ENCODE assay signal across 8 cellular contexts in the genomic region with DNA sequence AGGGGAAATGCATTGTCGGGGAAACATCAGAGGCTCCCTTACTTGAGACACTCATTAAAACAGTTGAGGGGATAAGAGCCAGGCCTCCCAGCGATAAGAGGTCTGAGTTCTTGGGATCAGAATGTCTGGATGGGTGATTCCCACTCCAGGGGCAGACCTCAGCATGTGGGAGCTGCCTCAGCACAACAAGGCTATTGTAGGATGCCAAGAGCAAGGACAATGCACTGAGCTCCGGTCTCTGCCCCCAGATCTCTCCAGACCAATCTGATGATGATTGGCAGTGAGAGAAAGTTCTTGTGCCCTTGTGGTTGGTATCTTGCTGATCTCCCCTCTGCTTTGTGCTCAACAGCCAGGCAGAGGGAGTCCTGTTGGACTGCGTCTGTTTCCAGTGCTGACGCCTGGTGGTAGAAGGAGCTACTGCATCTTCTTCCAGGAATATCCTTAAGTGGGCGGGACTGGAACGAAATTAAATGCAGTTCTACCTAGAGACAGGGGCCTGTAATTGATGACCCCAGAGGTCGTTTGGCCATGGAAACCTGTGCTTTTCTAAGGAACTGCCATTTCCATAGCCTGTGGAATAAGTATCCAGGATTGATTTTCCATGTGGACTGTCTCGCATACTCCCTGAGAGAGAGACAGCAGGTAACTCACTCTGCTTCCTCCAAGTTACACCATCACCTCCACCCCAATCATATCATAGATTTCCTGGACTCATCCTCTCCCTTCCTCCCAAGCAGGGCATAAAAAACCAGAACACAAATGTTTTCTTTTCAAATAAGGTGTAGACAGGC. TPM values are rescaled to one million over a fixed set of nuclear protein-coding genes. Genes with fewer than 3 reads are reported as not detected.
DNase-seq lines count a peak whose midpoint lies in the region; ATAC-seq, FAIRE-seq and TF ChIP-seq lines count a peak whose summit lies in the region.

No MANE protein-coding gene starts in this region.

- H3K36me3 Mint-ChIP-seq in stimulated activated naive B cell treated with anti-CD40 and anti-IgM and Interleukin-4, amounts not matched to agents 10 μg/mL and 1 μg/mL and 100 μg/mL, for 72 hours: no peaks in the 10 kb centered on the region

- peak; percentile 92 for FAIRE-seq in GM12892 (lab: Jason Lieb, UNC)

- H3K9me3 Mint-ChIP-seq in stimulated activated naive B cell treated with anti-CD40 and anti-IgM and Interleukin-4, amounts not matched to agents 10 μg/mL and 1 μg/mL and 100 μg/mL, for 72 hours: no peaks in the 10 kb centered on the region

- peaks cover 0 to 4% of the 10 kb centered on the region in 2 donors for H3K4me1 Mint-ChIP-seq in stimulated activated naive B cell treated with anti-CD40 and anti-IgM and Interleukin-4, amounts not matched to agents 10 μg/mL and 1 μg/mL and 100 μg/mL, for 72 hours

- peaks cover 94% of the 10 kb centered on the region for H3K27me3 ChIP-seq in WERI-Rb-1 (ENCODE audit: insufficient read depth, low read depth, severe bottlenecking)

- H3K4me3 ChIP-seq in AG04449 (ENCODE audit: low read depth, low read length): no peak overlapping the region
- no peak overlapping the region for H3K4me3 ChIP-seq in WERI-Rb-1 (ENCODE audit: low read depth, low read length)
- H3K4me3 ChIP-seq in coronary artery: no peak overlapping the region

- H3K27ac Mint-ChIP-seq in stimulated activated naive B cell treated with anti-CD40 and anti-IgM and Interleukin-4, amounts not matched to agents 10 μg/mL and 1 μg/mL and 100 μg/mL, for 72 hours: no peak overlapping the region

- CTCF ChIA-PET in AG04449 (lab: Yijun Ruan, JAX): interaction anchor here (0.8 to 7.4 kb wide), 17 partner anchors 10 to 1236 kb away, joined by 3 to 156 read pairs (median 5); a partner anchor contains a TSS

- TF ChIP-seq CTCF in AG04449 (IDR thresholded peaks at IDR 0.05; ENCODE audit: insufficient read depth, low read length, missing control alignments): peak; percentile 91
- peak; percentile 95 for TF ChIP-seq CTCF in WERI-Rb-1 (IDR thresholded peaks at IDR 0.05; ENCODE audit: low read depth, low read length)
- peak; percentile 71 for TF ChIP-seq CTCF in coronary artery (IDR thresholded peaks at IDR 0.05)

- ATAC-seq in HG02885 (IDR thresholded peaks at IDR 0.05; ENCODE audit: poor library complexity, unreplicated experiment): peak; percentile 86
- ATAC-seq in stimulated activated naive B cell treated with anti-CD40 and anti-IgM and Interleukin-4, amounts not matched to agents 10 μg/mL and 1 μg/mL and 100 μg/mL, for 72 hours (replicated peaks): peak; percentile 78 to 88

- peak; percentile 12 for DNase-seq in AG04449 (ENCODE audit: low read depth, low spot score)
- no peak for DNase-seq in GM12892 (ENCODE audit: insufficient read length)
- DNase-seq in NCI-H1930 (lab: John Stamatoyannopoulos, UW): peak; percentile 11 to 65
- DNase-seq in WERI-Rb-1: peak; percentile 79
- DNase-seq in coronary artery (ENCODE audit: low spot score): no peak
- peak; percentile 68 to 80 for DNase-seq in lung microvascular endothelial cell (ENCODE audit: low read depth in 2 of 2)
- DNase-seq in stimulated activated naive B cell treated with anti-CD40 and anti-IgM and Interleukin-4, amounts not matched to agents 10 μg/mL and 1 μg/mL and 100 μg/mL, for 72 hours: peak; percentile 61

- H3K4me3 Mint-ChIP-seq in stimulated activated naive B cell treated with anti-CD40 and anti-IgM and Interleukin-4, amounts not matched to agents 10 μg/mL and 1 μg/mL and 100 μg/mL, for 72 hours: no peak overlapping the region

- TF ChIP-seq POLR2A in GM12892 (IDR thresholded peaks at IDR 0.05; ENCODE audit: low read depth, low read length): no peak

- no peaks in the 10 kb centered on the region for H3K9me3 ChIP-seq in WERI-Rb-1 (ENCODE audit: severe bottlenecking)

- H3K27ac ChIP-seq in WERI-Rb-1: no peak overlapping the region
- no peak overlapping the region for H3K27ac ChIP-seq in coronary artery

- no peaks in the 10 kb centered on the region for H3K36me3 ChIP-seq in WERI-Rb-1

- H3K27me3 Mint-ChIP-seq in stimulated activated naive B cell treated with anti-CD40 and anti-IgM and Interleukin-4, amounts not matched to agents 10 μg/mL and 1 μg/mL and 100 μg/mL, for 72 hours: peaks cover 56 to 62% of the 10 kb centered on the region in 2 donors

- POLR2A ChIA-PET in AG04449 (lab: Yijun Ruan, JAX): no interaction called here

RNA-seq across cellular contexts. Expression of a gene that starts 6.7 kb away (rescaled TPM):
- 2.1 TPM for polyA plus RNA-seq in GM12892 (2012; ENCODE audit: missing spikeins)
- total RNA-seq in lung microvascular endothelial cell: under 0.01 TPM in 1 of 2 replicates, not detected in the other

RNA-seq across cellular contexts. Expression of a gene that starts 26.5 kb away (rescaled TPM):
- 0.23 TPM for polyA plus RNA-seq in GM12892 (2012; ENCODE audit: missing spikeins)
- under 0.01 and 0.40 TPM in 2 replicates for total RNA-seq in lung microvascular endothelial cell

Comparison
In these comparisons a context has a peak if more than half of its experiments do, and no peak if none do; other contexts are left out.
1. DNase-seq: peak in AG04449 (single experiment), NCI-H1930 (2 of 2), WERI-Rb-1 (single experiment), lung microvascular endothelial cell (2 of 2) and stimulated activated naive B cell treated with anti-CD40 and anti-IgM and Interleukin-4, amounts not matched to agents 10 μg/mL and 1 μg/mL and 100 μg/mL, for 72 hours (single experiment); none in GM12892 (single experiment) and coronary artery (single experiment).
2. Peak in every context shown above with its lines, with median percentiles within 50 percentile points of each other: CTCF ChIP-seq.